Comparison of ENCODE assay signal across 14 cellular contexts in genomic region chr2:138615257-138615656, GRCh38.
DNase-seq lines count a peak whose midpoint lies in the region; ATAC-seq and TF ChIP-seq lines count a peak whose summit lies in the region.
"Had no signal": no experiment of that assay in that cellular context is flagged by ENCODE, and none has a peak within 500 bp of the region (broad histone marks: within the 10 kb centered on the region; RNA-seq: fewer than 3 reads in every experiment).

No MANE protein-coding gene starts in this region.

- CTCF ChIA-PET in RWPE1 (lab: Yijun Ruan, JAX): interaction anchor here (0.7 kb wide), 1 partner anchor 197 kb away, joined by 3 read pairs; no protein-coding TSS in a partner anchor

- DNase-seq in ACHN: peak; percentile 96
- peak; percentile 54 for DNase-seq in HCEC 1CT
- DNase-seq in RWPE1 (ENCODE audit: low spot score): peak; percentile 73
- peak; percentile 96 for DNase-seq in glomerular visceral epithelial cell (ENCODE audit: extremely low spot score)
- no peak for DNase-seq in foreskin melanocyte
- no peak for DNase-seq in SKM-1 (lab: John Stamatoyannopoulos, UW; ENCODE audit: unreplicated experiment)
- DNase-seq in NCI-H1694 treated with DMSO at 0.1 percent for 48 hours (lab: John Stamatoyannopoulos, UW): no peak
- DNase-seq: activated naive CD8-positive, alpha-beta T cell treated with anti-CD3 and anti-CD28 coated beads, Interleukin-2, amount 10 ng/mL, durations not matched to agents 7 days and 5 days; KBM-7; left ventricle myocardium superior; NCI-H2171; nucleus accumbens had no signal

- in situ Hi-C loops in ACHN (cut with HindIII; ENCODE audit: low pct_ligation_motif_present, low pct_unique_long_range_greater_than_20kb, low sequenced_read_pairs): no loop called here

- no peak for TF ChIP-seq CTCF in RWPE1 (conservative IDR thresholded peaks at IDR 0.05; ENCODE audit: low read depth)

- H3K27ac ChIP-seq in RWPE1: no peak overlapping the region
- H3K27ac ChIP-seq: vagina had no signal

- POLR2A ChIA-PET in RWPE1 (lab: Yijun Ruan, JAX; ENCODE audit: low non-redundant PET): no interaction called here

- ATAC-seq in esophagus mucosa: no peak
- ATAC-seq: left ventricle myocardium superior had no signal

Comparison
In these comparisons a context has a peak if more than half of its experiments do, and no peak if none do; other contexts are left out.
1. DNase-seq: peak in ACHN (single experiment), HCEC 1CT (single experiment), RWPE1 (single experiment) and glomerular visceral epithelial cell (single experiment); none in foreskin melanocyte (single experiment), SKM-1 (single experiment) and NCI-H1694 treated with DMSO at 0.1 percent for 48 hours (single experiment).